8 cellular contexts compared by ENCODE assay signal in the genomic region with DNA sequence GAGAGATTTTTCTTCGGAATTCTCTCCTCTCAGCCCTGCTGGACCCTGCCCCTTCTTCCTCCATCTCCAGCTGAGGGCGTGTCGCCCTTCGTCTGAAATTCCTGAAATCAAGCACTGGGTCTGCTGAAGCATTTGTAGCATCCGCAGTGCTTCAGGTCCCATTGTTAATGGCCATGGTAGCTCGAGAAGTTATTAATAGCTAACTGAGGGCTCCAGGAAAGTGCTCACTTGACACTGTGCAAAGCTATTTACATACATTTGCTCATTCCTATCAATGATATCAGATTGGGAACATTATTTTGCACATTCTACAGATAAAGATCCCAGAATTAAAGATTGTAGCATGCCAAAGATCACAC. TPM values are rescaled to one million over a fixed set of nuclear protein-coding genes. Genes with fewer than 3 reads are reported as not detected.
DNase-seq lines count a peak whose midpoint lies in the region; ATAC-seq and TF ChIP-seq lines count a peak whose summit lies in the region.

No MANE protein-coding gene starts in this region.

- 0 out of 2 replicates have a peak, but pooled peaks have one; percentile 8 for TF ChIP-seq CTCF in KMS-11 (conservative IDR thresholded peaks at IDR 0.05; ENCODE audit: low read depth, low read length)
- TF ChIP-seq CTCF in cardiac fibroblast (IDR thresholded peaks at IDR 0.05; ENCODE audit: low read depth, low read length) = no peak

- no peaks in the 10 kb centered on the region for H4K20me1 ChIP-seq in KMS-11 (ENCODE audit: insufficient read depth)

- H3K27me3 ChIP-seq in KMS-11 (ENCODE audit: insufficient read depth, low read depth) = no peaks in the 10 kb centered on the region

- H3K4me1 Mint-ChIP-seq in memory B cell = peaks cover 20% of the 10 kb centered on the region

- H3K4me3 ChIP-seq in KMS-11 (IDR thresholded peaks at IDR 0.05; ENCODE audit: insufficient read depth, low read depth, low read length) (no peak overlapping the region), cardiac fibroblast (replicated peaks in 1 of 2; ENCODE audit: low read depth in 2 of 2, low read length in 2 of 2) (peak overlapping the region; percentile 76 to 82)

- peak overlapping the region; percentile 24 for H3K4me2 ChIP-seq in KMS-11

- no peaks in the 10 kb centered on the region for H3K36me3 ChIP-seq in KMS-11 (ENCODE audit: insufficient read depth)

- H3K4me3 Mint-ChIP-seq in memory B cell = peak overlapping the region; percentile 87

- no peaks in the 10 kb centered on the region for H3K9me3 Mint-ChIP-seq in memory B cell

- peak overlapping the region; percentile 96 for H3K27ac Mint-ChIP-seq in memory B cell

- ATAC-seq in Right ventricle myocardium superior (ENCODE audit: poor library complexity) (peak; percentile 26), Right ventricle myocardium inferior (no peak), memory B cell (ENCODE audit: low read depth) (peak; percentile 5)

- peak overlapping the region; percentile 77 for H3K27ac ChIP-seq in KMS-11

- no peaks in the 10 kb centered on the region for H3K27me3 Mint-ChIP-seq in memory B cell

- H3K9ac ChIP-seq in KMS-11 = peak overlapping the region; percentile 76; the same call in 1 of the 2 replicates

- H3K36me3 Mint-ChIP-seq in memory B cell = peaks cover 7% of the 10 kb centered on the region

- DNase-seq in Right ventricle myocardium superior (no peak), Right ventricle myocardium inferior (ENCODE audit: missing footprints) (no peak), cardiac fibroblast (ENCODE audit: low read depth in 2 of 2) (no peak), memory B cell (ENCODE audit: low spot score in 2 of 2) (no peak), OCI-M1 (lab: John Stamatoyannopoulos, UW) (no peak), NCI-H187 (lab: John Stamatoyannopoulos, UW) (no peak)
- DNase-seq in activated CD4-positive, CD25-positive, alpha-beta regulatory T cell treated with anti-CD3 and anti-CD28 coated beads, Interleukin-2, amount 50 U/mL, for 72 hours = no peak

- H3K79me2 ChIP-seq in KMS-11 (ENCODE audit: insufficient read depth, low read depth) = peaks cover 31% of the 10 kb centered on the region

- H2AFZ ChIP-seq in KMS-11 (ENCODE audit: low read depth) = peak overlapping the region; percentile 92

- intact Hi-C loops in Right ventricle myocardium superior (cut with DNase I) (no loop called here), Right ventricle myocardium inferior (cut with DNase I) (loop anchor here (10.0 kb wide), 1 partner anchor 804 kb away; no protein-coding TSS in a partner anchor)

- H3K4me1 ChIP-seq in KMS-11 (ENCODE audit: low read depth, poor library complexity, severe bottlenecking) = peaks cover 19% of the 10 kb centered on the region

RNA-seq across cellular contexts. Expression of a gene that starts 0.5 kb away (rescaled TPM):
- total RNA-seq in Right ventricle myocardium superior (12.9 TPM), Right ventricle myocardium inferior (12.9 TPM)

RNA-seq across cellular contexts. Expression of a gene that starts 0.7 kb away (rescaled TPM):
- 14.4 TPM for total RNA-seq in Right ventricle myocardium superior
- total RNA-seq in Right ventricle myocardium inferior = 15.3 TPM

RNA-seq across cellular contexts. Expression of a gene that starts 58.2 kb away (rescaled TPM):
- 4.1 TPM for total RNA-seq in Right ventricle myocardium superior
- total RNA-seq in Right ventricle myocardium inferior = 3.6 TPM
